8 cellular contexts compared by ENCODE assay signal in the genomic region with DNA sequence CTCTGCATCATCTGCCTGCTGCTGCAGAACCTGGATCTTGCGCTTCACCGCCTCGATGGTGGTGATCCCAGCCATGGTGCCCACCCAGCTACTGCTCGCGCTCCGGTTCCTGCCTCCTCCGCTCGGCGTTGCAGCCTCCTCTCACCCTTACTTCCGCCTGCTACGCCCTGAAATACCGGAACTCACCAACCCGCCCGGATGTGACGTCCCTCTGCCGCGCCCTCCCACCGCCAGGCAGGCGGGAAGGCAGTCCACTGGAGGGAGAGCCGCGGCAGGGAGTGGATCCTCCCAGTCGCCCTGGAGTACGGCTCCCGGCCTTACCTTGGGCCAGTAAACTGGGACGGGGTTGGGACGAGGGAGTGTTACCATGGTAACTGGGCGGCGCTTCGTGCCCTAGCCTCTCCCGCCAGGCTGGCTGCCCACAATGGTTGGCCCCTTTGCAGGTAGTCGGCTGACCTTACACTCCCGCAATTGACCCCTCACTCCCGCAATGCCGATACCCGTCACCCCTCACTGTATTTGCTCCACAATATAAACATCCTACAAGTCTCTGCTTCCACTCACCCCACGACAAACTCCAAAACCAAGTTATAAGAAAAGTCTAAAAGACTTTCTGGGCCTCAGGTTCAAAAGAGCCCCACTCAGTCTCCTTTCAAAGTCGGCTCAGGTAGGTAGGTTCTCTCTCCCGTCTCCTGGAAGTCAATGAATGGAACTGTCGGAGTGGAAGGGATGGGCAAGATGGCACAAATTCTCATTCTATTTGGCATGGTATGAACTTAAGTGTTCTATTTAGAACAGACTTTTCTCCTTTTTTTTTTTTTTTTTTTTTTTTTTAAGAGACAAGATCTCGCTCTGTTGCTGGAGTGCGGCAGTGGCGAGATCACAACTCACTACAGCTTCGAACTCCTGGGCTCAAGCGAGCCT. TPM values are rescaled to one million over a fixed set of nuclear protein-coding genes. Genes with fewer than 3 reads are reported as not detected.
DNase-seq lines count a peak whose midpoint lies in the region; ATAC-seq lines count a peak whose summit lies in the region.

No MANE protein-coding gene starts in this region.

- peaks cover 43% of the 10 kb centered on the region for H3K4me1 ChIP-seq in CD8-positive, alpha-beta memory T cell (ENCODE audit: insufficient read depth, low read length)

- peak overlapping the region; percentile 92 for H3K27ac ChIP-seq in CD8-positive, alpha-beta memory T cell (ENCODE audit: low read depth, low read length)

- peaks cover 4% of the 10 kb centered on the region for H3K36me3 ChIP-seq in CD8-positive, alpha-beta memory T cell (ENCODE audit: insufficient read depth, low read length)

- no peaks in the 10 kb centered on the region for H3K27me3 ChIP-seq in CD8-positive, alpha-beta memory T cell (ENCODE audit: insufficient read depth, low read length, poor library complexity, severe bottlenecking)

- peak; percentile 65 for ATAC-seq in GM19467 (IDR thresholded peaks at IDR 0.05; ENCODE audit: unreplicated experiment)

- peaks cover 0 to 36% (median 0%) of the 10 kb centered on the region in 3 donors for H3K36me3 Mint-ChIP-seq in CD8-positive, alpha-beta memory T cell

- CTCF ChIA-PET in CD8-positive, alpha-beta memory T cell (lab: Charles Lee) = no interaction called here

- peaks cover 0 to 7% of the 10 kb centered on the region in 2 donors for H3K27me3 Mint-ChIP-seq in CD8-positive, alpha-beta memory T cell

- peak overlapping the region; percentile 85 for H3K4me3 ChIP-seq in CD8-positive, alpha-beta memory T cell (ENCODE audit: low read length)

- H3K4me3 Mint-ChIP-seq in CD8-positive, alpha-beta memory T cell = peak overlapping the region; percentile 100

- H3K4me1 Mint-ChIP-seq in CD8-positive, alpha-beta memory T cell = peaks cover 40 to 51% (median 49%) of the 10 kb centered on the region in 3 donors

- H3K27ac Mint-ChIP-seq in CD8-positive, alpha-beta memory T cell = peak overlapping the region; percentile 94 to 100 (median 100)

- POLR2A ChIA-PET in CD8-positive, alpha-beta memory T cell (lab: Charles Lee) = interaction anchor here (0.7 to 3.2 kb wide), 5 partner anchors 25 to 193 kb away, joined by 3 to 13 read pairs (median 8); a partner anchor contains a TSS

- H3K9me3 ChIP-seq in CD8-positive, alpha-beta memory T cell (ENCODE audit: low read length) = no peaks in the 10 kb centered on the region

- no peaks in the 10 kb centered on the region for H3K9me3 Mint-ChIP-seq in CD8-positive, alpha-beta memory T cell

- peak; percentile 90 to 95 (median 93) for DNase-seq in CD8-positive, alpha-beta memory T cell
- DNase-seq in HS-5 (ENCODE audit: low read depth) (peak; percentile 86), NK-92 (lab: John Stamatoyannopoulos, UW; ENCODE audit: unreplicated experiment) (peak; percentile 66), lung microvascular endothelial cell (ENCODE audit: low read depth in 2 of 2) (peak; percentile 96 to 97)
- DNase-seq in activated CD8-positive, alpha-beta memory T cell treated with anti-CD3 and anti-CD28 coated beads for 24 hours = peak; percentile 97
- peak; percentile 88 for DNase-seq in effector CD8-positive, alpha-beta T cell (lab: John Stamatoyannopoulos, UW)
- DNase-seq in stimulated activated CD4-positive, alpha-beta T cell treated with anti-CD3 and anti-CD28 coated beads, TNF-alpha, amount 100 ng/mL, for 4 hours (ENCODE audit: low read depth in 3 of 3) = peak; percentile 84 to 86 (median 85)

RNA-seq across cellular contexts. Expression of a gene that starts 8.6 kb away (rescaled TPM):
- 100 to 1,000 TPM; 802 to 863 TPM for total RNA-seq in CD8-positive, alpha-beta memory T cell
- polyA plus RNA-seq in CD8-positive, alpha-beta memory T cell = 948 TPM
- 297 and 300 TPM in 2 replicates for total RNA-seq in lung microvascular endothelial cell

RNA-seq across cellular contexts. Expression of a gene that starts 22.8 kb away (rescaled TPM):
- not detected for total RNA-seq in CD8-positive, alpha-beta memory T cell
- polyA plus RNA-seq in CD8-positive, alpha-beta memory T cell = not detected
- not detected in 2 replicates for total RNA-seq in lung microvascular endothelial cell

RNA-seq across cellular contexts. Expression of a gene that starts 28.4 kb away (rescaled TPM):
- under 1 TPM in 1 of 2 experiments, not detected in 1; 0.09 TPM for total RNA-seq in CD8-positive, alpha-beta memory T cell
- polyA plus RNA-seq in CD8-positive, alpha-beta memory T cell = 0.06 TPM
- total RNA-seq in lung microvascular endothelial cell = under 0.01 and 0.20 TPM in 2 replicates

RNA-seq across cellular contexts. Expression of a gene that starts 37.4 kb away (rescaled TPM):
- 100 to 1,000 TPM; 258 to 277 TPM for total RNA-seq in CD8-positive, alpha-beta memory T cell
- polyA plus RNA-seq in CD8-positive, alpha-beta memory T cell = 63.0 TPM
- total RNA-seq in lung microvascular endothelial cell = 30.1 and 34.3 TPM in 2 replicates

Comparison
In these comparisons a context has a peak if more than half of its experiments do, and no peak if none do; other contexts are left out.
1. Peak in every context shown above with its lines: DNase-seq, ATAC-seq, H3K4me3 ChIP-seq and H3K27ac ChIP-seq.